Comparison of ENCODE assay signal across 11 cellular contexts in genomic region chr9:121556580-121556979, GRCh38. TPM values are rescaled to one million over a fixed set of nuclear protein-coding genes. Genes with fewer than 3 reads are reported as not detected.
DNase-seq lines count a peak whose midpoint lies in the region; ATAC-seq and TF ChIP-seq lines count a peak whose summit lies in the region.
"Had no signal": no experiment of that assay in that cellular context is flagged by ENCODE, and none has a peak within 500 bp of the region (broad histone marks: within the 10 kb centered on the region; RNA-seq: fewer than 3 reads in every experiment).

No MANE protein-coding gene starts in this region.

- no peak overlapping the region for H3K4me3 Mint-ChIP-seq in activated CD8-positive, alpha-beta T cell treated with anti-CD3 and anti-CD28 coated beads, Interleukin-2, amount 10 ng/mL, durations not matched to agents 7 days and 5 days

- in situ Hi-C loops in gastrocnemius medialis (cut with MboI; ENCODE audit: low sequenced_read_pairs in 4 of 4) (no loop called here), KBM-7 (cut with MboI; ENCODE audit: low pct_unique_long_range_greater_than_20kb, low sequenced_read_pairs) (no loop called here)

- no peak for TF ChIP-seq CTCF in left ventricle myocardium inferior (IDR thresholded peaks at IDR 0.05; ENCODE audit: borderline replicate concordance)
- no peak for TF ChIP-seq CTCF in gastrocnemius medialis (IDR thresholded peaks at IDR 0.05 in 4 of 5, conservative IDR thresholded peaks at IDR 0.05 in 1 of 5)

- no peaks in the 10 kb centered on the region for H3K36me3 ChIP-seq in left ventricle myocardium inferior
- no peaks in the 10 kb centered on the region for H3K36me3 ChIP-seq in gastrocnemius medialis

- TF ChIP-seq POLR2A in gastrocnemius medialis (IDR thresholded peaks at IDR 0.05) = peak in 1 of 2 donors; percentile 24

- POLR2A ChIA-PET in activated CD8-positive, alpha-beta T cell treated with anti-CD3 and anti-CD28 coated beads, Interleukin-2, amount 10 ng/mL, durations not matched to agents 7 days and 5 days (lab: Charles Lee) = no interaction called here

- H3K4me1 Mint-ChIP-seq in activated CD8-positive, alpha-beta T cell treated with anti-CD3 and anti-CD28 coated beads, Interleukin-2, amount 10 ng/mL, durations not matched to agents 7 days and 5 days (ENCODE audit: low read depth) = peaks cover 29% of the 10 kb centered on the region

- H3K27ac ChIP-seq in left ventricle myocardium inferior (replicated peaks) = peak overlapping the region; percentile 81
- peak overlapping the region; percentile 81 to 90 (median 86) for H3K27ac ChIP-seq in gastrocnemius medialis

- no peaks in the 10 kb centered on the region for H3K36me3 Mint-ChIP-seq in activated CD8-positive, alpha-beta T cell treated with anti-CD3 and anti-CD28 coated beads, Interleukin-2, amount 10 ng/mL, durations not matched to agents 7 days and 5 days (ENCODE audit: low read depth)

- intact Hi-C loops in left ventricle myocardium inferior (cut with micrococcal nuclease) (loop anchor here (10.0 kb wide), 2 partner anchors 58 to 138 kb away; no protein-coding TSS in a partner anchor), gastrocnemius medialis (cut with DNase I; ENCODE audit: low total_unique reads) (loop anchor here (2.0 kb wide), 1 partner anchor 42 kb away; no protein-coding TSS in a partner anchor)

- no peaks in the 10 kb centered on the region for H3K9me3 ChIP-seq in left ventricle myocardium inferior (replicated peaks)
- no peaks in the 10 kb centered on the region for H3K9me3 ChIP-seq in gastrocnemius medialis

- H3K27me3 Mint-ChIP-seq in activated CD8-positive, alpha-beta T cell treated with anti-CD3 and anti-CD28 coated beads, Interleukin-2, amount 10 ng/mL, durations not matched to agents 7 days and 5 days (ENCODE audit: low read depth) = peaks cover 4% of the 10 kb centered on the region

- CTCF ChIA-PET in activated CD8-positive, alpha-beta T cell treated with anti-CD3 and anti-CD28 coated beads, Interleukin-2, amount 10 ng/mL, durations not matched to agents 7 days and 5 days (lab: Charles Lee) = interaction anchor here (1.1 to 3.2 kb wide), 3 partner anchors 11 to 101 kb away, joined by 3 to 21 read pairs (median 3); no protein-coding TSS in a partner anchor

- H3K4me1 ChIP-seq in left ventricle myocardium inferior (peaks cover 30% of the 10 kb centered on the region), gastrocnemius medialis (peaks cover 47 to 49% of the 10 kb centered on the region in 2 donors)

- H3K27ac Mint-ChIP-seq in activated CD8-positive, alpha-beta T cell treated with anti-CD3 and anti-CD28 coated beads, Interleukin-2, amount 10 ng/mL, durations not matched to agents 7 days and 5 days = no peak overlapping the region

- H3K4me3 ChIP-seq in left ventricle myocardium inferior (no peak overlapping the region), gastrocnemius medialis (no peak overlapping the region)

- DNase-seq in H4 (ENCODE audit: low spot score) (peak; percentile 98), astrocyte of the hippocampus (ENCODE audit: low read depth, low spot score) (peak; percentile 98), left ventricle myocardium inferior (no peak), gastrocnemius medialis (peak; percentile 79 to 85), KBM-7 (no peak), iPS-NIHi11 (ENCODE audit: low spot score) (no peak), epidermal melanocyte (ENCODE audit: insufficient read length, low spot score) (no peak)
- DNase-seq in activated CD8-positive, alpha-beta T cell treated with anti-CD3 and anti-CD28 coated beads, Interleukin-2, amount 10 ng/mL, durations not matched to agents 7 days and 5 days = no peak
- DNase-seq: SHP77; stimulated activated CD4-positive, alpha-beta T cell treated with anti-CD3 and anti-CD28 coated beads, Interleukin-4, amount 100 ng/mL, for 4 hours had no signal

- H3K27me3 ChIP-seq in left ventricle myocardium inferior (ENCODE audit: low read depth) = no peaks in the 10 kb centered on the region
- no peaks in the 10 kb centered on the region for H3K27me3 ChIP-seq in gastrocnemius medialis

- no peaks in the 10 kb centered on the region for H3K9me3 Mint-ChIP-seq in activated CD8-positive, alpha-beta T cell treated with anti-CD3 and anti-CD28 coated beads, Interleukin-2, amount 10 ng/mL, durations not matched to agents 7 days and 5 days (ENCODE audit: insufficient read depth)

- peak; percentile 71 to 80 for ATAC-seq in gastrocnemius medialis
- ATAC-seq in activated CD8-positive, alpha-beta T cell treated with anti-CD3 and anti-CD28 coated beads, Interleukin-2, amount 10 ng/mL, durations not matched to agents 7 days and 5 days = no peak

RNA-seq across cellular contexts. Expression of gene GGTA1, which starts 56.9 kb away (rescaled TPM):
- total RNA-seq in H4 (2014; rRNA removed; shearing (Covaris generic)) = 0.35 TPM in 1 of 2 replicates, not detected in the other
- total RNA-seq in left ventricle myocardium inferior (34.1 TPM), gastrocnemius medialis (10 to 100 TPM in 1 of 4 donors, 1 to 10 TPM in 3; 1.4 to 11.7 (median 3.5) TPM)
- not detected for total RNA-seq in activated CD8-positive, alpha-beta T cell treated with anti-CD3 and anti-CD28 coated beads, Interleukin-2, amount 10 ng/mL, durations not matched to agents 7 days and 5 days
- total RNA-seq: G401 had no signal

Comparison
In these comparisons a context has a peak if more than half of its experiments do, and no peak if none do; other contexts are left out.
1. DNase-seq: peak in H4 (single experiment), astrocyte of the hippocampus (single experiment) and gastrocnemius medialis (2 of 2); none in left ventricle myocardium inferior (single experiment), KBM-7 (single experiment), iPS-NIHi11 (single experiment), epidermal melanocyte (single experiment) and activated CD8-positive, alpha-beta T cell treated with anti-CD3 and anti-CD28 coated beads, Interleukin-2, amount 10 ng/mL, durations not matched to agents 7 days and 5 days (single experiment).